In genomic region chr17:6936370-6937028, GRCh38 we compare ENCODE assay signal across 9 cellular contexts. TPM values are rescaled to one million over a fixed set of nuclear protein-coding genes. Genes with fewer than 3 reads are reported as not detected.
DNase-seq lines count a peak whose midpoint lies in the region; ATAC-seq and TF ChIP-seq lines count a peak whose summit lies in the region.
"Had no signal": no experiment of that assay in that cellular context is flagged by ENCODE, and none has a peak within 500 bp of the region (broad histone marks: within the 10 kb centered on the region; RNA-seq: fewer than 3 reads in every experiment).

No MANE protein-coding gene starts in this region.

- no peaks in the 10 kb centered on the region for H3K36me3 ChIP-seq in ascending aorta
- H3K36me3 ChIP-seq in upper lobe of right lung = no peaks in the 10 kb centered on the region

- intact Hi-C loops in activated naive CD4-positive, alpha-beta T cell treated with anti-CD3 and anti-CD28 coated beads for 36 hours (cut with micrococcal nuclease) = no loop called here
- intact Hi-C loops in ascending aorta (cut with DNase I) = no loop called here
- intact Hi-C loops in upper lobe of right lung (cut with DNase I) = no loop called here

- peak overlapping the region; percentile 64 for H3K4me3 Mint-ChIP-seq in activated naive CD4-positive, alpha-beta T cell treated with anti-CD3 and anti-CD28 coated beads for 36 hours

- H3K4me1 ChIP-seq in ascending aorta = no peaks in the 10 kb centered on the region
- no peaks in the 10 kb centered on the region for H3K4me1 ChIP-seq in upper lobe of right lung

- H3K36me3 Mint-ChIP-seq in activated naive CD4-positive, alpha-beta T cell treated with anti-CD3 and anti-CD28 coated beads for 36 hours (ENCODE audit: low read depth) = peaks cover 6% of the 10 kb centered on the region

- peak overlapping the region; percentile 59 for H3K27ac Mint-ChIP-seq in activated naive CD4-positive, alpha-beta T cell treated with anti-CD3 and anti-CD28 coated beads for 36 hours

- H3K9me3 Mint-ChIP-seq in activated naive CD4-positive, alpha-beta T cell treated with anti-CD3 and anti-CD28 coated beads for 36 hours = peaks cover 6% of the 10 kb centered on the region

- CTCF ChIA-PET in activated naive CD4-positive, alpha-beta T cell treated with anti-CD3 and anti-CD28 coated beads for 36 hours (lab: Charles Lee) = interaction anchor here (1.5 kb wide), 1 partner anchor 26 kb away, joined by 3 read pairs; no protein-coding TSS in a partner anchor

- H3K4me3 ChIP-seq in ascending aorta = peak overlapping the region; percentile 20 to 59
- H3K4me3 ChIP-seq in upper lobe of right lung = peak overlapping the region; percentile 46

- peak; percentile 45 for DNase-seq in activated naive CD4-positive, alpha-beta T cell treated with anti-CD3 and anti-CD28 coated beads for 36 hours
- no peak for DNase-seq in activated naive CD4-positive, alpha-beta T cell treated with anti-CD3 and anti-CD28 coated beads, Interleukin-2, amount 50 U/mL, for 16 hours
- no peak for DNase-seq in ascending aorta (ENCODE audit: low spot score in 2 of 2)
- DNase-seq in kidney tubule cell (ENCODE audit: low spot score) = peak; percentile 16
- DNase-seq in upper lobe of right lung = no peak
- DNase-seq in stimulated activated CD8-positive, alpha-beta memory T cell treated with anti-CD3 and anti-CD28 coated beads, Interleukin-4, amount 100 ng/mL, for 48 hours = no peak
- no peak for DNase-seq in DMS79 treated with DMSO at 0.1 percent for 48 hours (lab: John Stamatoyannopoulos, UW)
- DNase-seq: DND-41 had no signal

- H3K27me3 ChIP-seq in ascending aorta (no peaks in the 10 kb centered on the region), upper lobe of right lung (no peaks in the 10 kb centered on the region)

- H3K27ac ChIP-seq in ascending aorta = peak overlapping the region in 1 of 2 donors; percentile 45
- peak overlapping the region; percentile 70 for H3K27ac ChIP-seq in upper lobe of right lung

- no peaks in the 10 kb centered on the region for H3K27me3 Mint-ChIP-seq in activated naive CD4-positive, alpha-beta T cell treated with anti-CD3 and anti-CD28 coated beads for 36 hours (ENCODE audit: low read depth)

- H3K4me1 Mint-ChIP-seq in activated naive CD4-positive, alpha-beta T cell treated with anti-CD3 and anti-CD28 coated beads for 36 hours (ENCODE audit: low read depth) = peaks cover 11% of the 10 kb centered on the region

- H3K9me3 ChIP-seq in ascending aorta (no peaks in the 10 kb centered on the region), upper lobe of right lung (no peaks in the 10 kb centered on the region)

- peak; percentile 76 for ATAC-seq in upper lobe of right lung
- no peak for ATAC-seq in GM18511 (IDR thresholded peaks at IDR 0.05; ENCODE audit: unreplicated experiment)

- TF ChIP-seq CTCF in ascending aorta (IDR thresholded peaks at IDR 0.05) = no peak
- no peak for TF ChIP-seq CTCF in upper lobe of right lung (IDR thresholded peaks at IDR 0.05)

RNA-seq across cellular contexts. Expression of gene ALOX12, which starts 59.4 kb away (rescaled TPM):
- total RNA-seq in activated naive CD4-positive, alpha-beta T cell treated with anti-CD3 and anti-CD28 coated beads for 36 hours = not detected
- not detected for total RNA-seq in ascending aorta
- 0.17 TPM for total RNA-seq in upper lobe of right lung

Comparison
In these comparisons a context has a peak if more than half of its experiments do, and no peak if none do; other contexts are left out.
1. DNase-seq: peak in activated naive CD4-positive, alpha-beta T cell treated with anti-CD3 and anti-CD28 coated beads for 36 hours (single experiment) and kidney tubule cell (single experiment); none in activated naive CD4-positive, alpha-beta T cell treated with anti-CD3 and anti-CD28 coated beads, Interleukin-2, amount 50 U/mL, for 16 hours (single experiment), ascending aorta (0 of 2), upper lobe of right lung (single experiment), stimulated activated CD8-positive, alpha-beta memory T cell treated with anti-CD3 and anti-CD28 coated beads, Interleukin-4, amount 100 ng/mL, for 48 hours (single experiment) and DMS79 treated with DMSO at 0.1 percent for 48 hours (single experiment).